In the genomic region with DNA sequence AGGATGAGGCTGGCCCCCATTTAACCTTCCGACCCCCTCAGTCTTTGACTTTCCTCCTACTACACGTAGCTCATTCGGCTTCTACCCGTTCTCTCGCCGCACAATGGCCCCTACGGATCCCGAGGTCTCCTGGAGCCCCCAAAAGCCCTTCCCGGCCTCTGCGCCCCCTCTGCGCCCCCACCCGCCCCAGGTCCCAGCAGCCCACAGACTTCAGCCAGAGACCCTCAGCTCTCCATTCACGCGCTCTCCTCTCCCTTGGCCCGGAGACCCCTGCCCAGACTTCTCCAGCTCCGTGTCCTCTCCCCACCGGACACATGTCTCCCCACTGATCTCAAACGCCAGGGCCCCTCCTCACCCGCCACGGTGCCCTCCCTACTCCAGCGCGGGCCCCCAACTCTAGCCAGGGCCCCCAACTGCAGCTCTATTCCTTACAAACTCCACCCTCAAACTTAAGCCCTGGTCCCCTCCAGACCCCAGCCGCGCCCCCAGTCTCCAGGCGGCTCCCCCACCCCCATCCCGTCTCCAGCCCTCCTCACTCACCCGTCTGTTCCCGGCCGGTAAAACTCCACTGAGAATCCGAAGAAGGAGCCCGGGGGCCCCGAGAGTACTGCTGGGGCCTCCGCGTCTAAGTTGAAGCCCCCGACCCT, we compare ENCODE assay signal across 8 cellular contexts.
DNase-seq lines count a peak whose midpoint lies in the region; ATAC-seq and TF ChIP-seq lines count a peak whose summit lies in the region.

No MANE protein-coding gene starts in this region.

- peak overlapping the region; percentile 87 for H3K4me3 ChIP-seq in HFF-Myc (replicated peaks; ENCODE audit: low read depth, low read length)
- H3K4me3 ChIP-seq in iPS-20b (ENCODE audit: low read length), result peak overlapping the region; percentile 80

- no peak for DNase-seq in HFF-Myc (ENCODE audit: extremely low read depth, low read depth)
- DNase-seq in activated naive CD8-positive, alpha-beta T cell treated with anti-CD3 and anti-CD28 coated beads, Interleukin-2, amount 50 U/mL, for 24 hours, result no peak
- DNase-seq in NCI-H128 (lab: John Stamatoyannopoulos, UW; ENCODE audit: unreplicated experiment), result no peak

- H3K36me3 Mint-ChIP-seq in activated naive CD8-positive, alpha-beta T cell treated with anti-CD3 and anti-CD28 coated beads, Interleukin-2, amount 50 U/mL, for 24 hours (ENCODE audit: low read depth), result no peaks in the 10 kb centered on the region
- no peaks in the 10 kb centered on the region for H3K36me3 Mint-ChIP-seq in stimulated activated memory B cell treated with anti-CD40 and anti-IgM and Interleukin-4, amounts not matched to agents 10 μg/mL and 1 μg/mL and 100 μg/mL, for 72 hours

- no peak for TF ChIP-seq CTCF in HFF-Myc (IDR thresholded peaks at IDR 0.05; ENCODE audit: low read depth, low read length, missing control alignments)

- H3K4me1 ChIP-seq in iPS-20b (ENCODE audit: insufficient read depth, low read length), result peaks cover 27% of the 10 kb centered on the region; the same call in 1 of the 2 replicates

- H3K36me3 ChIP-seq in iPS-20b (ENCODE audit: insufficient read depth, low read depth, low read length), result no peaks in the 10 kb centered on the region

- H3K27me3 Mint-ChIP-seq in activated naive CD8-positive, alpha-beta T cell treated with anti-CD3 and anti-CD28 coated beads, Interleukin-2, amount 50 U/mL, for 24 hours, result no peaks in the 10 kb centered on the region
- peaks cover 53% of the 10 kb centered on the region for H3K27me3 Mint-ChIP-seq in stimulated activated memory B cell treated with anti-CD40 and anti-IgM and Interleukin-4, amounts not matched to agents 10 μg/mL and 1 μg/mL and 100 μg/mL, for 72 hours

- peaks cover 70% of the 10 kb centered on the region for H3K27me3 ChIP-seq in iPS-20b (ENCODE audit: insufficient read depth, low read length)

- peak overlapping the region; percentile 68; the same call in 1 of the 2 replicates for H3K9ac ChIP-seq in iPS-20b (ENCODE audit: low read depth, low read length)

- ATAC-seq in activated naive CD8-positive, alpha-beta T cell treated with anti-CD3 and anti-CD28 coated beads, Interleukin-2, amount 50 U/mL, for 24 hours, result peak; percentile 12
- no peak for ATAC-seq in stimulated activated memory B cell treated with anti-CD40 and anti-IgM and Interleukin-4, amounts not matched to agents 10 μg/mL and 1 μg/mL and 100 μg/mL, for 72 hours
- no peak for ATAC-seq in HG03139 (IDR thresholded peaks at IDR 0.05; ENCODE audit: unreplicated experiment)
- ATAC-seq in GM21423 (IDR thresholded peaks at IDR 0.05; ENCODE audit: unreplicated experiment), result no peak
- ATAC-seq in HG03175 (IDR thresholded peaks at IDR 0.05; ENCODE audit: unreplicated experiment), result no peak

- H3K27ac Mint-ChIP-seq in activated naive CD8-positive, alpha-beta T cell treated with anti-CD3 and anti-CD28 coated beads, Interleukin-2, amount 50 U/mL, for 24 hours, result peak overlapping the region; percentile 79
- peak overlapping the region; percentile 26 for H3K27ac Mint-ChIP-seq in stimulated activated memory B cell treated with anti-CD40 and anti-IgM and Interleukin-4, amounts not matched to agents 10 μg/mL and 1 μg/mL and 100 μg/mL, for 72 hours

- peaks cover 65% of the 10 kb centered on the region for H3K4me1 Mint-ChIP-seq in activated naive CD8-positive, alpha-beta T cell treated with anti-CD3 and anti-CD28 coated beads, Interleukin-2, amount 50 U/mL, for 24 hours
- peaks cover 53% of the 10 kb centered on the region for H3K4me1 Mint-ChIP-seq in stimulated activated memory B cell treated with anti-CD40 and anti-IgM and Interleukin-4, amounts not matched to agents 10 μg/mL and 1 μg/mL and 100 μg/mL, for 72 hours

- H3K4me3 Mint-ChIP-seq in activated naive CD8-positive, alpha-beta T cell treated with anti-CD3 and anti-CD28 coated beads, Interleukin-2, amount 50 U/mL, for 24 hours, result peak overlapping the region; percentile 86
- peak overlapping the region; percentile 68 for H3K4me3 Mint-ChIP-seq in stimulated activated memory B cell treated with anti-CD40 and anti-IgM and Interleukin-4, amounts not matched to agents 10 μg/mL and 1 μg/mL and 100 μg/mL, for 72 hours

- no peak overlapping the region for H3K27ac ChIP-seq in iPS-20b (ENCODE audit: low read length)

- H3K9me3 ChIP-seq in iPS-20b (ENCODE audit: insufficient read depth, low read depth, low read length), result no peaks in the 10 kb centered on the region

- H3K9me3 Mint-ChIP-seq in activated naive CD8-positive, alpha-beta T cell treated with anti-CD3 and anti-CD28 coated beads, Interleukin-2, amount 50 U/mL, for 24 hours, result no peaks in the 10 kb centered on the region
- no peaks in the 10 kb centered on the region for H3K9me3 Mint-ChIP-seq in stimulated activated memory B cell treated with anti-CD40 and anti-IgM and Interleukin-4, amounts not matched to agents 10 μg/mL and 1 μg/mL and 100 μg/mL, for 72 hours
